Comparison of ENCODE assay signal across 8 cellular contexts in the genomic region with DNA sequence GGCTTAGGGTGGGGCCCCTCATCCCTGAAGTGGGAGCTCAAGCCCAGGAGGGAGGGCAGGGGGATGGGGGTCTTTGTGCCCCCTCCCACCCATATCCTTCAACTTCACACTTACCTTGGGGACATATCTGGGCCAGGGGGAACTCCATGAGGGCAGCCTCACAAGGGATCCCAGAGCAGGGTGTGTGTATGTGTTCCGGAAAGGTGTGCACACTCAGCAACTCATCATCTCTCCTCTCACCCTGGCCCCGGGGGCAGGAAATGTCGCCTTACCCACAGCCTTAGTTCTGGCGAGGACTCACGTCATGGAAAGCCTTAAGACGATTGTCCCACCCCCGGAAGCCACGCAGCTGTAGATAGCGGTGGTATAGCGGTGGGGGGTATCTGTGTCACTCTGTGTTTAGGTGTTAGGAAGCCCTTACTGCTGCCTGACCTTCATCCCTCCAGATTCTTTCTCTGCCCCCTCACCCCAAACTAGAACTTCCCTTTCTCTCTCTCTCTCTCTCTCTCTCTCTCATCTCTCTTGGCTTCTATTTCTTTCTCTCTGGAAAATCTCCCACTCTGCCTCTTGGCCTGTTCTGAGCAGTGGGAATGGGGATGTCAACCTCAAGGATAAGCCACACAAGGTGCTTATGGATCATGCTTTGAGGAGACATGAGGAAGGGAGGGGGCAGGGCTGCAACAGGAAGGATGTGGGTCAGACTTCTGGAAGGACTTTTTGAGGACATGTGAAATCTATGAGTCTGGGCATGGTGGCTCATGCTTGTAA. TPM values are rescaled to one million over a fixed set of nuclear protein-coding genes. Genes with fewer than 3 reads are reported as not detected.
DNase-seq lines count a peak whose midpoint lies in the region; ATAC-seq, FAIRE-seq and TF ChIP-seq lines count a peak whose summit lies in the region.

A gene (minus strand): TSS at position 288 of the 768 bp plus-strand sequence. CDS start 140 bp downstream, at position 148.

- peak; percentile 82 for DNase-seq in WERI-Rb-1
- peak; percentile 92 for DNase-seq in bronchial epithelial cell (ENCODE audit: low read depth)
- no peak for DNase-seq in neuronal stem cell (ENCODE audit: low spot score)
- DNase-seq in transverse colon: peak; percentile 72
- no peak for DNase-seq in NCI-H446 treated with DMSO at 0.1 percent for 48 hours (lab: John Stamatoyannopoulos, UW)
- DNase-seq in HEK293T (ENCODE audit: extremely low spot score): no peak

- peak within 1 kb of the TSS; percentile 95 for H3K27ac ChIP-seq in WERI-Rb-1
- no peak within 1 kb of the TSS for H3K27ac ChIP-seq in neuronal stem cell (replicated peaks; ENCODE audit: low read length)
- peak within 1 kb of the TSS; percentile 64 to 79 (median 76) for H3K27ac ChIP-seq in transverse colon

- no peak within 1 kb of the TSS for H3K9ac ChIP-seq in neuronal stem cell (ENCODE audit: low read depth, low read length, poor library complexity)

- H2AK5ac ChIP-seq in neuronal stem cell (ENCODE audit: low read depth, low read length): peak within 1 kb of the TSS; percentile 71

- H3K9me3 ChIP-seq in WERI-Rb-1 (ENCODE audit: severe bottlenecking): no peaks in the 10 kb centered on the region
- no peaks in the 10 kb centered on the region for H3K9me3 ChIP-seq in neuronal stem cell (replicated peaks in 1 of 2; ENCODE audit: control insufficient read depth in 2 of 2, insufficient read depth in 1 of 2, low read depth in 1 of 2, low read length in 2 of 2)
- H3K9me3 ChIP-seq in transverse colon: no peaks in the 10 kb centered on the region

- H3K4me3 ChIP-seq in WERI-Rb-1 (ENCODE audit: low read depth, low read length) (peak within 1 kb of the TSS; percentile 17), bronchial epithelial cell (ENCODE audit: low read depth, low read length) (no peak within 1 kb of the TSS), neuronal stem cell (ENCODE audit: low read length in 2 of 2) (peak within 1 kb of the TSS in 1 of 2 donors; percentile 38), transverse colon (peak within 1 kb of the TSS in 2 of 4 donors; percentile 6 to 33)

- POLR2A ChIA-PET in HEK293T (lab: Yijun Ruan, JAX): interaction anchor here (2.7 kb wide), 1 partner anchor 88 kb away, joined by 7 read pairs; a partner anchor contains a TSS

- H2BK12ac ChIP-seq in neuronal stem cell (ENCODE audit: low read length): no peak within 1 kb of the TSS

- H2AFZ ChIP-seq in neuronal stem cell (ENCODE audit: low read length): peak within 1 kb of the TSS; percentile 50

- H4K8ac ChIP-seq in neuronal stem cell (ENCODE audit: low read depth, low read length): no peak within 1 kb of the TSS

- peak within 1 kb of the TSS; percentile 88 for H2BK15ac ChIP-seq in neuronal stem cell (ENCODE audit: low read length)

- H3K79me1 ChIP-seq in neuronal stem cell (ENCODE audit: low read depth, low read length): no peaks in the 10 kb centered on the region

- H3K36me3 ChIP-seq in WERI-Rb-1 (peaks cover 14% of the 10 kb centered on the region), bronchial epithelial cell (ENCODE audit: control insufficient read depth, insufficient read depth, low read length) (no peaks in the 10 kb centered on the region), neuronal stem cell (replicated peaks in 1 of 2; ENCODE audit: control insufficient read depth in 2 of 2, insufficient read depth in 2 of 2, low read length in 2 of 2) (no peaks in the 10 kb centered on the region), transverse colon (no peaks in the 10 kb centered on the region)

- peak within 1 kb of the TSS; percentile 36 for H2BK120ac ChIP-seq in neuronal stem cell (ENCODE audit: low read depth, low read length)

- intact Hi-C loops in transverse colon (cut with DNase I; ENCODE audit: low total_unique reads): no loop called here

- in situ Hi-C loops in transverse colon (cut with MboI; ENCODE audit: low pct_ligation_motif_present in 1 of 4, low pct_unique_long_range_greater_than_20kb in 1 of 4, low sequenced_read_pairs in 3 of 4): no loop called here

- CTCF ChIA-PET in HEK293T (lab: Yijun Ruan, JAX): no interaction called here

- no peak within 1 kb of the TSS for H2BK5ac ChIP-seq in neuronal stem cell (ENCODE audit: low read length)

- H3K4me1 ChIP-seq in neuronal stem cell (ENCODE audit: control insufficient read depth in 2 of 2, insufficient read depth in 1 of 2, low read depth in 1 of 2, low read length in 2 of 2) (peaks cover 9 to 13% of the 10 kb centered on the region in 2 donors), transverse colon (peaks cover 6 to 22% (median 13%) of the 10 kb centered on the region in 4 donors)

- H3K14ac ChIP-seq in neuronal stem cell (ENCODE audit: low read length): peak within 1 kb of the TSS; percentile 10

- H4K91ac ChIP-seq in neuronal stem cell (ENCODE audit: low read depth, low read length, poor library complexity): peak within 1 kb of the TSS; percentile 83

- TF ChIP-seq POLR2A in transverse colon (IDR thresholded peaks at IDR 0.05): peak; percentile 70

- no peak within 1 kb of the TSS for H3K4me2 ChIP-seq in neuronal stem cell (ENCODE audit: insufficient read depth, low read length, poor library complexity, severe bottlenecking)

- no CpG with 5 or more reads among the region's 10 CpGs for WGBS in neuronal stem cell (ENCODE audit: extremely low coverage in 2 of 2, insufficient read length in 2 of 2, insufficient replicate concordance in 1 of 2), 2 donors
- 53 to 60% methylated on average over 7 to 10 of the region's 10 CpGs for WGBS in transverse colon (ENCODE audit: low coverage in 1 of 2), 2 donors

- ATAC-seq in GM18868 (IDR thresholded peaks at IDR 0.05; ENCODE audit: unreplicated experiment) (peak; percentile 57), HG03460 (IDR thresholded peaks at IDR 0.05; ENCODE audit: unreplicated experiment) (peak; percentile 79)

- peak within 1 kb of the TSS; percentile 53 for H3K18ac ChIP-seq in neuronal stem cell (ENCODE audit: low read length)

- no peak for TF ChIP-seq EP300 in transverse colon (IDR thresholded peaks at IDR 0.05; ENCODE audit: low read depth)

- no peak for TF ChIP-seq CTCF in WERI-Rb-1 (IDR thresholded peaks at IDR 0.05; ENCODE audit: low read depth, low read length)
- TF ChIP-seq CTCF in bronchial epithelial cell (IDR thresholded peaks at IDR 0.05; ENCODE audit: insufficient read depth, low read length, severe bottlenecking): no peak
- TF ChIP-seq CTCF in transverse colon (IDR thresholded peaks at IDR 0.05): no peak

- H3K27me3 ChIP-seq in WERI-Rb-1 (ENCODE audit: insufficient read depth, low read depth, severe bottlenecking) (no peaks in the 10 kb centered on the region), bronchial epithelial cell (ENCODE audit: control insufficient read depth, insufficient read depth, low read length) (no peaks in the 10 kb centered on the region), neuronal stem cell (ENCODE audit: control insufficient read depth in 3 of 3, insufficient read depth in 3 of 3, low read depth in 1 of 3, low read length in 3 of 3) (peaks cover 0 to 61% (median 19%) of the 10 kb centered on the region in 3 experiments), transverse colon (no peaks in the 10 kb centered on the region)

- no peak within 1 kb of the TSS for H3K4ac ChIP-seq in neuronal stem cell (ENCODE audit: low read length)

- FAIRE-seq in bronchial epithelial cell (lab: Jason Lieb, UNC): no peak

- peak within 1 kb of the TSS; percentile 25 for H3K23ac ChIP-seq in neuronal stem cell (ENCODE audit: low read depth, low read length, poor library complexity)

TF ChIP-seq in HEK293T, 16 proteins besides CTCF, POLR2A, EP300 and RAD21:
- TF ChIP-seq L3MBTL2 (conservative IDR thresholded peaks at IDR 0.05): no peak
- no peak for TF ChIP-seq ZNF384 (IDR thresholded peaks at IDR 0.05)
- TF ChIP-seq FOXM1 (IDR thresholded peaks at IDR 0.05; ENCODE audit: borderline replicate concordance): no peak
- TF ChIP-seq HDGF (IDR thresholded peaks at IDR 0.05; ENCODE audit: borderline replicate concordance): no peak
- TF ChIP-seq TARDBP (IDR thresholded peaks at IDR 0.05): no peak
- no peak for TF ChIP-seq SP1 (IDR thresholded peaks at IDR 0.05)
- TF ChIP-seq ELF4 (IDR thresholded peaks at IDR 0.05): no peak
- no peak for TF ChIP-seq FOXK2 (IDR thresholded peaks at IDR 0.05)
- TF ChIP-seq ARNT (IDR thresholded peaks at IDR 0.05): no peak
- no peak for TF ChIP-seq FOXA1 (IDR thresholded peaks at IDR 0.05)
- no peak for TF ChIP-seq LEF1 (IDR thresholded peaks at IDR 0.05; ENCODE audit: borderline replicate concordance)
- TF ChIP-seq CTBP1 (IDR thresholded peaks at IDR 0.05; ENCODE audit: borderline replicate concordance): no peak
- TF ChIP-seq NFRKB (IDR thresholded peaks at IDR 0.05): no peak
- TF ChIP-seq, protein P1, sequence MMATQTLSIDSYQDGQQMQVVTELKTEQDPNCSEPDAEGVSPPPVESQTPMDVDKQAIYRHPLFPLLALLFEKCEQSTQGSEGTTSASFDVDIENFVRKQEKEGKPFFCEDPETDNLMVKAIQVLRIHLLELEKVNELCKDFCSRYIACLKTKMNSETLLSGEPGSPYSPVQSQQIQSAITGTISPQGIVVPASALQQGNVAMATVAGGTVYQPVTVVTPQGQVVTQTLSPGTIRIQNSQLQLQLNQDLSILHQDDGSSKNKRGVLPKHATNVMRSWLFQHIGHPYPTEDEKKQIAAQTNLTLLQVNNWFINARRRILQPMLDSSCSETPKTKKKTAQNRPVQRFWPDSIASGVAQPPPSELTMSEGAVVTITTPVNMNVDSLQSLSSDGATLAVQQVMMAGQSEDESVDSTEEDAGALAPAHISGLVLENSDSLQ (IDR thresholded peaks at IDR 0.05): no peak
- no peak for TF ChIP-seq BHLHE40 (IDR thresholded peaks at IDR 0.05; ENCODE audit: borderline replicate concordance)
- TF ChIP-seq SUZ12 (IDR thresholded peaks at IDR 0.05): no peak

RNA-seq across cellular contexts. Expression of the gene that starts here (rescaled TPM):
- 1.2 and 1.8 TPM in 2 replicates for total RNA-seq in bronchial epithelial cell
- 4.3 TPM for polyA plus RNA-seq in neuronal stem cell (2013, experiment 1 of 2)
- 3.5 TPM for polyA plus RNA-seq in neuronal stem cell (2013, experiment 2 of 2)
- total RNA-seq in transverse colon: 1 to 10 TPM in 3 of 4 donors, not detected in 1; 1.9 to 5.9 (median 3.4) TPM

Comparison
In these comparisons a context has a peak if more than half of its experiments do, and no peak if none do; other contexts are left out.
1. DNase-seq: peak in WERI-Rb-1 (single experiment), bronchial epithelial cell (single experiment) and transverse colon (single experiment); none in neuronal stem cell (single experiment), NCI-H446 treated with DMSO at 0.1 percent for 48 hours (single experiment) and HEK293T (single experiment).